Comparison of ENCODE assay signal across 23 cellular contexts in genomic region chr3:126990024-126990700, GRCh38.
"Had no signal": no experiment of that assay in that cellular context is flagged by ENCODE, and none has a peak within 500 bp of the region (broad histone marks: within the 10 kb centered on the region; RNA-seq: fewer than 3 reads in every experiment).

No MANE protein-coding gene starts in this region.

- H3K4me1 ChIP-seq: SJSA1 had no signal

- DNase-seq: activated B cell treated with CpG ODN at 0.5 μM for 24 hours; activated CD4-positive, alpha-beta T cell treated with anti-CD3 and anti-CD28 coated beads for 1 hour; activated CD4-positive, alpha-beta T cell treated with anti-CD3 and anti-CD28 coated beads, Interleukin-2, amount 10 ng/mL, durations not matched to agents 24 days and 14 days; activated CD4-positive, alpha-beta T cell treated with anti-CD3 and anti-CD28 coated beads, Interleukin-2, amount 50 U/mL, for 48 hours; activated gamma-delta T cell; activated naive CD4-positive, alpha-beta T cell treated with anti-CD3 and anti-CD28 coated beads for 36 hours; activated T-cell treated with anti-CD3 and anti-CD28 coated beads, Interleukin-2, amount 50 U/mL, for 4 hours; central memory CD4-positive, alpha-beta T cell; MM.1S; NCI-H1105; NCI-H1436; NCI-H2029 treated with DMSO at 0.1 percent for 48 hours; NCI-H345; NCI-H510A; NCI-H526 treated with DMSO at 0.1 percent for 48 hours; OCI-M1; RPMI8226; SHP77; SW 1271 had no signal

- H3K4me3 ChIP-seq: SJSA1 had no signal

- ATAC-seq: activated T-cell treated with anti-CD3 and anti-CD28 coated beads, Interleukin-2, amount 50 U/mL, for 4 hours; activated T-helper 17 cell treated with anti-CD3 and anti-CD28 coated beads, Interleukin-2, amount 50 U/mL, for 72 hours; Panc1; SK-N-SH treated with all-trans-retinoic acid at 6 μM for 48 hours had no signal

- H3K27me3 ChIP-seq: SJSA1 had no signal

- H3K27ac ChIP-seq: SJSA1 had no signal

- H3K9me3 ChIP-seq: SJSA1 had no signal
